In the genomic region with DNA sequence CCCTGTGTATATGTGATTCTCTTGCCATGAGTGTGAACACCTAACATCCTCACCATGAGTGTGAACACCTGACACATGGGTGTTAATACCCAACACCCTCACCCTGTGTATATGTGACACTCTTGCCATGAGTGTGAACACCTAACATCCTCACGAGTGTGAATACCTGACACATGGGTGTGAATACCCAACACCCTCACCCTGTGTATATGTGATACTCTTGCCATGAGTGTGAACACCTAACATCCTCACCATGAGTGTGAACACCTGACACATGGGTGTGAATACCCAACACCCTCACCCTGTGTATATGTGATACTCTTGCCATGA, we compare ENCODE assay signal across 1 cellular context. TPM values are rescaled to one million over a fixed set of nuclear protein-coding genes. Genes with fewer than 3 reads are reported as not detected.
"Had no signal": no experiment of that assay in that cellular context is flagged by ENCODE, and none has a peak within 500 bp of the region (broad histone marks: within the 10 kb centered on the region; RNA-seq: fewer than 3 reads in every experiment).

No MANE protein-coding gene starts in this region.

RNA-seq across cellular contexts. Expression of a gene that starts 28.1 kb away (rescaled TPM):
- total RNA-seq: GM12878 had no signal
